In genomic region chr7:33061282-33061928, GRCh38 we compare ENCODE assay signal across 8 cellular contexts. TPM values are rescaled to one million over a fixed set of nuclear protein-coding genes. Genes with fewer than 3 reads are reported as not detected.
DNase-seq lines count a peak whose midpoint lies in the region; ATAC-seq and TF ChIP-seq lines count a peak whose summit lies in the region.

No MANE protein-coding gene starts in this region.

- H3K27me3 ChIP-seq in WERI-Rb-1 (ENCODE audit: insufficient read depth, low read depth, severe bottlenecking) (no peaks in the 10 kb centered on the region), iPS-15b (ENCODE audit: control insufficient read depth, insufficient read depth, low read length) (no peaks in the 10 kb centered on the region), suprapubic skin (no peaks in the 10 kb centered on the region)

- peaks cover 18% of the 10 kb centered on the region for H3K9me3 Mint-ChIP-seq in T-helper 2 cell treated with Interferon-gamma antibody and Interleukin-4, amounts not matched to agents 5 μg/mL and 100 μg/mL, for 36 hours

- H3K27me3 Mint-ChIP-seq in T-helper 2 cell treated with Interferon-gamma antibody and Interleukin-4, amounts not matched to agents 5 μg/mL and 100 μg/mL, for 36 hours (ENCODE audit: low read depth): peaks cover 6% of the 10 kb centered on the region

- DNase-seq in T-helper 2 cell treated with Interferon-gamma antibody and Interleukin-4, amounts not matched to agents 5 μg/mL and 100 μg/mL, for 36 hours (ENCODE audit: low spot score): no peak
- DNase-seq in T-helper 2 cell: no peak
- DNase-seq in WERI-Rb-1: no peak
- DNase-seq in suprapubic skin (ENCODE audit: low spot score in 2 of 2): no peak
- DNase-seq in kidney glomerular epithelial cell (lab: John Stamatoyannopoulos, UW): no peak
- no peak for DNase-seq in activated CD8-positive, alpha-beta memory T cell treated with anti-CD3 and anti-CD28 coated beads, Interleukin-2, amount 50 U/mL, for 48 hours

- H3K9me3 ChIP-seq in WERI-Rb-1 (ENCODE audit: severe bottlenecking) (peaks cover 8% of the 10 kb centered on the region), iPS-15b (ENCODE audit: control insufficient read depth, insufficient read depth, low read length) (no peaks in the 10 kb centered on the region), suprapubic skin (peaks cover 6% of the 10 kb centered on the region)

- WGBS in suprapubic skin: 25% methylated on average over 7 of the region's 7 CpGs

- peak overlapping the region; percentile 80 for H3K27ac Mint-ChIP-seq in T-helper 2 cell treated with Interferon-gamma antibody and Interleukin-4, amounts not matched to agents 5 μg/mL and 100 μg/mL, for 36 hours

- peak overlapping the region; percentile 97 for H3K4me3 Mint-ChIP-seq in T-helper 2 cell treated with Interferon-gamma antibody and Interleukin-4, amounts not matched to agents 5 μg/mL and 100 μg/mL, for 36 hours

- H3K27ac ChIP-seq in WERI-Rb-1: peak overlapping the region; percentile 95
- H3K27ac ChIP-seq in suprapubic skin: no peak overlapping the region

- H3K9ac ChIP-seq in iPS-15b (ENCODE audit: low read depth, low read length): no peak overlapping the region

- H3K4me1 ChIP-seq in iPS-15b (ENCODE audit: control insufficient read depth, insufficient read depth, low read length) (peaks cover 4% of the 10 kb centered on the region), suprapubic skin (peaks cover 40% of the 10 kb centered on the region)

- no peak for ATAC-seq in HG03280 (IDR thresholded peaks at IDR 0.05; ENCODE audit: unreplicated experiment)

- H3K36me3 ChIP-seq in WERI-Rb-1 (peaks cover 20% of the 10 kb centered on the region), iPS-15b (ENCODE audit: control insufficient read depth, insufficient read depth, low read length) (no peaks in the 10 kb centered on the region), suprapubic skin (no peaks in the 10 kb centered on the region)

- no peak for TF ChIP-seq EP300 in suprapubic skin (IDR thresholded peaks at IDR 0.05)

- no peak for TF ChIP-seq POLR2A in suprapubic skin (IDR thresholded peaks at IDR 0.05)

- peaks cover 16% of the 10 kb centered on the region for H3K36me3 Mint-ChIP-seq in T-helper 2 cell treated with Interferon-gamma antibody and Interleukin-4, amounts not matched to agents 5 μg/mL and 100 μg/mL, for 36 hours (ENCODE audit: low read depth)

- H3K4me3 ChIP-seq in WERI-Rb-1 (ENCODE audit: low read depth, low read length) (peak overlapping the region; percentile 70), iPS-15b (ENCODE audit: low read depth, low read length) (peak overlapping the region; percentile 87), suprapubic skin (peak overlapping the region; percentile 66)

- TF ChIP-seq CTCF in WERI-Rb-1 (IDR thresholded peaks at IDR 0.05; ENCODE audit: low read depth, low read length): no peak
- no peak for TF ChIP-seq CTCF in suprapubic skin (IDR thresholded peaks at IDR 0.05)

- peaks cover 36% of the 10 kb centered on the region for H3K4me1 Mint-ChIP-seq in T-helper 2 cell treated with Interferon-gamma antibody and Interleukin-4, amounts not matched to agents 5 μg/mL and 100 μg/mL, for 36 hours (ENCODE audit: low read depth)

RNA-seq across cellular contexts. Expression of gene NT5C3A, which starts 1.2 kb away (rescaled TPM):
- total RNA-seq in suprapubic skin: 10 to 100 TPM; 26.3 to 51.9 (median 37.2) TPM

RNA-seq across cellular contexts. Expression of gene RP9, which starts 47.8 kb away (rescaled TPM):
- total RNA-seq in suprapubic skin: 10 to 100 TPM in 2 of 4 donors, 1 to 10 TPM in 2; 6.5 to 16.9 (median 9.3) TPM
